ENCODE assay signal across 1 cellular context in the genomic region with DNA sequence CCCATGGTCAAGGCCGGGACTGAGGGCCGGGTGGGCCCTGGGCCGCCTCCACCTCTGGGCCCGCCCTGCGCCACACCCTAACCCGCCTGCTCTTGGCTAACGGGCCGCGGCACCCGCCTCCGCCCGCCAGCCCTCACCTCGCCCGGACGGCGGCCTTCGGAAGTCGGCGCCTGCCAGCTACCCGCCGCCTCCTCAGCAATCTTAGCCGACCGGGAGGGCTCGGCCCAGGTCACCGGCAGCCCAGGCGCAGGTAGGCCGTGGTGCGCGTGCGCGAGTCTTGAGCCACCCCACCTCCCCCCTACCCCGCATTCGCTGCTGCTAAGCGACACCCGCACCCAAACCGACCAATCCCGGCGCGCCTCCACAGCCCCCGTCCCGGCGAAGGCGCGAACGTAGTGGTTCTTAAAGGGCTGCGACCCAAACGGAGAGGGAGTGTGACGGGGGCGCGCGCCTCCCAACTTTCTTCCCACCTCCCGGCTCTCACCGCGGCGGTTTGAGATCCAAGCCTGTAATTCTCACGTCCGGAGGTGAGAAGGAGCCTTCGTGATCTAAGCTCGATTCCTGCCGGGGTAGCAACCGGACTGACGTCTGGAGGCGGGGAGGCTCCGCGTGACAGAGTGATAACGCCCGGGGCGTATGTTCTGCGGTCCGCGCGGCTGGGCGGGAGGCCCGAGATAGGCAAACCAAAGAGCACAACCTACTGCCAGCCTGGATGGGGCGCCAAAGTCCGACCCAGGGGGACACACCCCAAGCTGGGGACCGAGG.
TF ChIP-seq lines count a peak whose summit lies in the region.

A gene with protein sequence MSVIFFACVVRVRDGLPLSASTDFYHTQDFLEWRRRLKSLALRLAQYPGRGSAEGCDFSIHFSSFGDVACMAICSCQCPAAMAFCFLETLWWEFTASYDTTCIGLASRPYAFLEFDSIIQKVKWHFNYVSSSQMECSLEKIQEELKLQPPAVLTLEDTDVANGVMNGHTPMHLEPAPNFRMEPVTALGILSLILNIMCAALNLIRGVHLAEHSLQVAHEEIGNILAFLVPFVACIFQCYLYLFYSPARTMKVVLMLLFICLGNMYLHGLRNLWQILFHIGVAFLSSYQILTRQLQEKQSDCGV (minus strand): TSS at position 259 of the 765 bp plus-strand sequence. CDS start 12,921 bp downstream, outside the sequence.

TF ChIP-seq in HepG2, 621 proteins besides CTCF, POLR2A, EP300 and RAD21 (continued from another document):
- TF ChIP-seq SMAD1 (CRISPR knock-in tag; IDR thresholded peaks at IDR 0.05; ENCODE audit: borderline replicate concordance, low read depth) (peak; percentile 81; the same call in 1 of the 2 replicates), KLF9 (CRISPR knock-in tag; IDR thresholded peaks at IDR 0.05; ENCODE audit: low read depth) (no peak; the same call in 1 of the 2 replicates), XBP1 (CRISPR knock-in tag; IDR thresholded peaks at IDR 0.05) (no peak), POGZ (CRISPR knock-in tag; IDR thresholded peaks at IDR 0.05) (peak; percentile 68), BRCA1 (CRISPR knock-in tag; IDR thresholded peaks at IDR 0.05) (no peak), ZNF572 (CRISPR knock-in tag; IDR thresholded peaks at IDR 0.05) (peak; percentile 95; the same call in 1 of the 2 replicates), XRCC5 (optimal IDR thresholded peaks at IDR 0.05; ENCODE audit: low read length) (peak; percentile 32), ISL2 (CRISPR knock-in tag; IDR thresholded peaks at IDR 0.05) (no peak), SRSF1 (optimal IDR thresholded peaks at IDR 0.05; ENCODE audit: low read depth, low read length) (no peak), CCDC6 (CRISPR knock-in tag; IDR thresholded peaks at IDR 0.05) (peak; percentile 65; the same call in 1 of the 2 replicates), MED8 (CRISPR knock-in tag; IDR thresholded peaks at IDR 0.05; ENCODE audit: insufficient replicate concordance) (peak; percentile 25), MEF2D (CRISPR knock-in tag; IDR thresholded peaks at IDR 0.05) (peak; percentile 44; the same call in 1 of the 2 replicates), ZNF160 (CRISPR knock-in tag; IDR thresholded peaks at IDR 0.05) (no peak), NR1H2 (CRISPR knock-in tag; IDR thresholded peaks at IDR 0.05; ENCODE audit: borderline replicate concordance, low read depth) (no peak), ZNF589 (CRISPR knock-in tag; conservative IDR thresholded peaks at IDR 0.05) (peak; percentile 79; the same call in 1 of the 2 replicates), REXO4 (CRISPR knock-in tag; IDR thresholded peaks at IDR 0.05; ENCODE audit: borderline replicate concordance) (no peak), ZNF557 (CRISPR knock-in tag; IDR thresholded peaks at IDR 0.05) (no peak), ZNF24 (IDR thresholded peaks at IDR 0.05) (no peak), SNRNP70 (IDR thresholded peaks at IDR 0.05; ENCODE audit: low read depth, low read length) (no peak), NKX3-1 (CRISPR knock-in tag; IDR thresholded peaks at IDR 0.05) (no peak), RORA (CRISPR knock-in tag; IDR thresholded peaks at IDR 0.05) (no peak), SPEN (CRISPR knock-in tag; IDR thresholded peaks at IDR 0.05; ENCODE audit: low read depth) (peak; percentile 87), SIX1 (CRISPR knock-in tag; IDR thresholded peaks at IDR 0.05; ENCODE audit: borderline replicate concordance) (no peak)
- TF ChIP-seq, protein P1, sequence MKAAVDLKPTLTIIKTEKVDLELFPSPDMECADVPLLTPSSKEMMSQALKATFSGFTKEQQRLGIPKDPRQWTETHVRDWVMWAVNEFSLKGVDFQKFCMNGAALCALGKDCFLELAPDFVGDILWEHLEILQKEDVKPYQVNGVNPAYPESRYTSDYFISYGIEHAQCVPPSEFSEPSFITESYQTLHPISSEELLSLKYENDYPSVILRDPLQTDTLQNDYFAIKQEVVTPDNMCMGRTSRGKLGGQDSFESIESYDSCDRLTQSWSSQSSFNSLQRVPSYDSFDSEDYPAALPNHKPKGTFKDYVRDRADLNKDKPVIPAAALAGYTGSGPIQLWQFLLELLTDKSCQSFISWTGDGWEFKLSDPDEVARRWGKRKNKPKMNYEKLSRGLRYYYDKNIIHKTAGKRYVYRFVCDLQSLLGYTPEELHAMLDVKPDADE (CRISPR knock-in tag; IDR thresholded peaks at IDR 0.05) = no peak
- TF ChIP-seq, protein P2, sequence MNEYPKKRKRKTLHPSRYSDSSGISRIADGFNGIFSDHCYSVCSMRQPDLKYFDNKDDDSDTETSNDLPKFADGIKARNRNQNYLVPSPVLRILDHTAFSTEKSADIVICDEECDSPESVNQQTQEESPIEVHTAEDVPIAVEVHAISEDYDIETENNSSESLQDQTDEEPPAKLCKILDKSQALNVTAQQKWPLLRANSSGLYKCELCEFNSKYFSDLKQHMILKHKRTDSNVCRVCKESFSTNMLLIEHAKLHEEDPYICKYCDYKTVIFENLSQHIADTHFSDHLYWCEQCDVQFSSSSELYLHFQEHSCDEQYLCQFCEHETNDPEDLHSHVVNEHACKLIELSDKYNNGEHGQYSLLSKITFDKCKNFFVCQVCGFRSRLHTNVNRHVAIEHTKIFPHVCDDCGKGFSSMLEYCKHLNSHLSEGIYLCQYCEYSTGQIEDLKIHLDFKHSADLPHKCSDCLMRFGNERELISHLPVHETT (CRISPR knock-in tag; conservative IDR thresholded peaks at IDR 0.05) = no peak
- TF ChIP-seq, protein P3, sequence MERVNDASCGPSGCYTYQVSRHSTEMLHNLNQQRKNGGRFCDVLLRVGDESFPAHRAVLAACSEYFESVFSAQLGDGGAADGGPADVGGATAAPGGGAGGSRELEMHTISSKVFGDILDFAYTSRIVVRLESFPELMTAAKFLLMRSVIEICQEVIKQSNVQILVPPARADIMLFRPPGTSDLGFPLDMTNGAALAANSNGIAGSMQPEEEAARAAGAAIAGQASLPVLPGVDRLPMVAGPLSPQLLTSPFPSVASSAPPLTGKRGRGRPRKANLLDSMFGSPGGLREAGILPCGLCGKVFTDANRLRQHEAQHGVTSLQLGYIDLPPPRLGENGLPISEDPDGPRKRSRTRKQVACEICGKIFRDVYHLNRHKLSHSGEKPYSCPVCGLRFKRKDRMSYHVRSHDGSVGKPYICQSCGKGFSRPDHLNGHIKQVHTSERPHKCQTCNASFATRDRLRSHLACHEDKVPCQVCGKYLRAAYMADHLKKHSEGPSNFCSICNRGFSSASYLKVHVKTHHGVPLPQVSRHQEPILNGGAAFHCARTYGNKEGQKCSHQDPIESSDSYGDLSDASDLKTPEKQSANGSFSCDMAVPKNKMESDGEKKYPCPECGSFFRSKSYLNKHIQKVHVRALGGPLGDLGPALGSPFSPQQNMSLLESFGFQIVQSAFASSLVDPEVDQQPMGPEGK (CRISPR knock-in tag; IDR thresholded peaks at IDR 0.05) = peak; percentile 83
- TF ChIP-seq, protein P4, sequence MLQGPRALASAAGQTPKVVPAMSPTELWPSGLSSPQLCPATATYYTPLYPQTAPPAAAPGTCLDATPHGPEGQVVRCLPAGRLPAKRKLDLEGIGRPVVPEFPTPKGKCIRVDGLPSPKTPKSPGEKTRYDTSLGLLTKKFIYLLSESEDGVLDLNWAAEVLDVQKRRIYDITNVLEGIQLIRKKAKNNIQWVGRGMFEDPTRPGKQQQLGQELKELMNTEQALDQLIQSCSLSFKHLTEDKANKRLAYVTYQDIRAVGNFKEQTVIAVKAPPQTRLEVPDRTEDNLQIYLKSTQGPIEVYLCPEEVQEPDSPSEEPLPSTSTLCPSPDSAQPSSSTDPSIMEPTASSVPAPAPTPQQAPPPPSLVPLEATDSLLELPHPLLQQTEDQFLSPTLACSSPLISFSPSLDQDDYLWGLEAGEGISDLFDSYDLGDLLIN (CRISPR knock-in tag; IDR thresholded peaks at IDR 0.05; ENCODE audit: borderline replicate concordance) = no peak
- TF ChIP-seq, protein P5, sequence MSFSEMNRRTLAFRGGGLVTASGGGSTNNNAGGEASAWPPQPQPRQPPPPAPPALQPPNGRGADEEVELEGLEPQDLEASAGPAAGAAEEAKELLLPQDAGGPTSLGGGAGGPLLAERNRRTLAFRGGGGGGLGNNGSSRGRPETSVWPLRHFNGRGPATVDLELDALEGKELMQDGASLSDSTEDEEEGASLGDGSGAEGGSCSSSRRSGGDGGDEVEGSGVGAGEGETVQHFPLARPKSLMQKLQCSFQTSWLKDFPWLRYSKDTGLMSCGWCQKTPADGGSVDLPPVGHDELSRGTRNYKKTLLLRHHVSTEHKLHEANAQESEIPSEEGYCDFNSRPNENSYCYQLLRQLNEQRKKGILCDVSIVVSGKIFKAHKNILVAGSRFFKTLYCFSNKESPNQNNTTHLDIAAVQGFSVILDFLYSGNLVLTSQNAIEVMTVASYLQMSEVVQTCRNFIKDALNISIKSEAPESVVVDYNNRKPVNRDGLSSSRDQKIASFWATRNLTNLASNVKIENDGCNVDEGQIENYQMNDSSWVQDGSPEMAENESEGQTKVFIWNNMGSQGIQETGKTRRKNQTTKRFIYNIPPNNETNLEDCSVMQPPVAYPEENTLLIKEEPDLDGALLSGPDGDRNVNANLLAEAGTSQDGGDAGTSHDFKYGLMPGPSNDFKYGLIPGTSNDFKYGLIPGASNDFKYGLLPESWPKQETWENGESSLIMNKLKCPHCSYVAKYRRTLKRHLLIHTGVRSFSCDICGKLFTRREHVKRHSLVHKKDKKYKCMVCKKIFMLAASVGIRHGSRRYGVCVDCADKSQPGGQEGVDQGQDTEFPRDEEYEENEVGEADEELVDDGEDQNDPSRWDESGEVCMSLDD (CRISPR knock-in tag; IDR thresholded peaks at IDR 0.05; ENCODE audit: borderline replicate concordance) = 0 out of 2 replicates have a peak, but pooled peaks have one; percentile 85
- TF ChIP-seq, protein P6, sequence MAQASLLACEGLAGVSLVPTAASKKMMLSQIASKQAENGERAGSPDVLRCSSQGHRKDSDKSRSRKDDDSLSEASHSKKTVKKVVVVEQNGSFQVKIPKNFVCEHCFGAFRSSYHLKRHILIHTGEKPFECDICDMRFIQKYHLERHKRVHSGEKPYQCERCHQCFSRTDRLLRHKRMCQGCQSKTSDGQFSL (CRISPR knock-in tag; IDR thresholded peaks at IDR 0.05) = peak; percentile 75; the same call in 1 of the 2 replicates
- TF ChIP-seq, protein P7, sequence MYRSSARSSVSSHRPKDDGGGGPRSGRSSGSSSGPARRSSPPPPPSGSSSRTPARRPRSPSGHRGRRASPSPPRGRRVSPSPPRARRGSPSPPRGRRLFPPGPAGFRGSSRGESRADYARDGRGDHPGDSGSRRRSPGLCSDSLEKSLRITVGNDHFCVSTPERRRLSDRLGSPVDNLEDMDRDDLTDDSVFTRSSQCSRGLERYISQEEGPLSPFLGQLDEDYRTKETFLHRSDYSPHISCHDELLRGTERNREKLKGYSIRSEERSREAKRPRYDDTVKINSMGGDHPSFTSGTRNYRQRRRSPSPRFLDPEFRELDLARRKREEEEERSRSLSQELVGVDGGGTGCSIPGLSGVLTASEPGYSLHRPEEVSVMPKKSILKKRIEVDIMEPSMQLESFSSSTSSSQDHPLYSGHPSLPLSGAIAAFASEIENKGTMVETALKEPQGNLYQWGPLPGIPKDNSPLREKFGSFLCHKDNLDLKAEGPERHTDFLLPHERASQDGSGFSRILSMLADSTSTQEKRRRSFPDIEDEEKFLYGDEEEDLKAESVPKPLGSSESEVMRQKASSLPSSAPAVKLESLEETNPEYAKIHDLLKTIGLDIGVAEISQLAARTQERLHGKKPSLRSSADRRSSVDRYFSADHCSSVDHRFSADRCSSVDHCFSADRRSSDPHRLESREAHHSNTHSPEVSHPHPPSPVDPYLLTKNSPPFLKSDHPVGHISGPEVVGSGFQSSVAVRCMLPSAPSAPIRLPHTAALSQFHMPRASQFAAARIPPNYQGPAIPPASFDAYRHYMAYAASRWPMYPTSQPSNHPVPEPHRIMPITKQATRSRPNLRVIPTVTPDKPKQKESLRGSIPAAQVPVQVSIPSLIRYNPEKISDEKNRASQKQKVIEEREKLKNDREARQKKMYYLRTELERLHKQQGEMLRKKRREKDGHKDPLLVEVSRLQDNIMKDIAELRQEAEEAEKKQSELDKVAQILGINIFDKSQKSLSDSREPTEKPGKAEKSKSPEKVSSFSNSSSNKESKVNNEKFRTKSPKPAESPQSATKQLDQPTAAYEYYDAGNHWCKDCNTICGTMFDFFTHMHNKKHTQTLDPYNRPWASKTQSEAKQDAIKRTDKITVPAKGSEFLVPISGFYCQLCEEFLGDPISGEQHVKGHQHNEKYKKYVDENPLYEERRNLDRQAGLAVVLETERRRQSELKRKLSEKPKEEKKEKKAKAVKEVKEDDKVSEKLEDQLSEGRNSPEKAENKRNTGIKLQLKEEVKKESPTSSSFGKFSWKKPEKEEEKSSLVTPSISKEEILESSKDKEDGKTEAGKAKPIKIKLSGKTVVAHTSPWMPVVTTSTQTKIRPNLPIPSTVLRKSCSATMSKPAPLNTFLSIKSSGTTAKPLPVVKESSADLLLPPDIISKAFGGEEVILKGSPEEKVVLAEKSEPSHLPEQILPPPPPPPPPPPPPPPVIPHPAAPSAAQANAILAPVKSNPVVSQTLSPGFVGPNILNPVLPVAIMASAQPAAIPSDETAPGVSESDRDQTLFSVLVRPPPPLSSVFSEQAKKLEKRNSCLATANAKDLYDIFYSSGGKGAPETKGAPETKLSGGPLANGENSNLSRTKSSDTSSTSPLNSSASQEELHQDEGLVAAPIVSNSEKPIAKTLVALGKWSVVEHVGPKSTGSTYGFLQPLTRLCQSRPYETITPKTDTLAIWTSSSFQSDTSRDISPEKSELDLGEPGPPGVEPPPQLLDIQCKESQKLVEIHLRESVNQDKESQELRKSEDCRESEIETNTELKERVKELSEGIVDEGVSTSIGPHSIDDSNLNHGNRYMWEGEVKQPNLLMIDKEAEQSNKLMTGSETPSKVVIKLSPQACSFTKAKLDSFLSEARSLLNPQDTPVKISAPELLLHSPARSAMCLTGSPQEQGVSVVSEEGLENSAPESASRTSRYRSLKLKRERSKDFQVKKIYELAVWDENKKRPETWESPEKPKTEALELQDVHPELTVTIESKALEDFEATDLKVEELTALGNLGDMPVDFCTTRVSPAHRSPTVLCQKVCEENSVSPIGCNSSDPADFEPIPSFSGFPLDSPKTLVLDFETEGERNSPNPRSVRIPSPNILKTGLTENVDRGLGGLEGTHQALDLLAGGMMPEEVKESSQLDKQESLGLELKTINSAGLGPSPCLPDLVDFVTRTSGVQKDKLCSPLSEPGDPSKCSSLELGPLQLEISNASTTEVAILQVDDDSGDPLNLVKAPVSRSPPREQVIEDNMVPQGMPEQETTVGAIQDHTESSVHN (CRISPR knock-in tag; IDR thresholded peaks at IDR 0.05) = peak; percentile 66; the same call in 1 of the 2 replicates
